1 cellular context compared by ENCODE assay signal in the genomic region with DNA sequence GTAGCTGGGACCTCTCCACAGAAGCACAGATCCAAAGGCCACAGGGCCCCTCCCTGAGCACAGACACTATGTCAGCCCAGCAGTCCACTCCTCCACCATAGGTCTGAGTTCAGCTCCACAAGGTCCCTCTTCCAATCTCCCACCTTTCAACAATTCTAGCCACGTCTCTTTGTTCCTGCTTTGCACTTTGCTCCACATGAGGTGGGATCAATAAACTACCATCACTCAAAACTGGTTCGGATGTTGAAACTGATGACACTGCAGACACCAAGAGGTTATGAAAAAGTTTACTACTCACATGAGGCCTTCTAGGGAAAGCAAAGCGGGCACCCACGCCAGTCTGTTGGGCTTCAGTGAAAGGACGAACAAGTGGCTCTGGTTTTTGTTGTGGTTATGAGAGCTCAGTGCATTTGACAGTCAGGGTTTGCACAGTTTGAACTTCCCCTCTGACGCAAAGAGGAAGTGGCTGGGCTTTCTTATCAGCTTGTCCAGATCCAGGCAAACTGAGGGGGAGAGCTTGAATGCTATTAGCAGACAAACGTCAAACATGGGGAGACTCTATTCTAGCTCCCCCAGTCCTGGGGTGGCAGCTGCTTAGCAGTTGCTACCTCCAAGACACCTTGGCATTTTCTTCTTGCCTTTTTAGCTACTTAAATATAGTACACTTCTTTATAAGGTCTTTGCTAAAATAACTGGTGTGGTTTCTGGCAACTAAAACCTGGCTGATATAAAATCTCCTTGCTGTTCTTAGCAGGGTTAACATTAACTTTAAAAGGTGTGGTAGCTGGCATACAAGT.
TF ChIP-seq lines count a peak whose summit lies in the region.

No MANE protein-coding gene starts in this region.

TF ChIP-seq in K562, 482 proteins besides CTCF, POLR2A, EP300 and RAD21 (continued from another document and continues in another):
- TF ChIP-seq, protein P1, sequence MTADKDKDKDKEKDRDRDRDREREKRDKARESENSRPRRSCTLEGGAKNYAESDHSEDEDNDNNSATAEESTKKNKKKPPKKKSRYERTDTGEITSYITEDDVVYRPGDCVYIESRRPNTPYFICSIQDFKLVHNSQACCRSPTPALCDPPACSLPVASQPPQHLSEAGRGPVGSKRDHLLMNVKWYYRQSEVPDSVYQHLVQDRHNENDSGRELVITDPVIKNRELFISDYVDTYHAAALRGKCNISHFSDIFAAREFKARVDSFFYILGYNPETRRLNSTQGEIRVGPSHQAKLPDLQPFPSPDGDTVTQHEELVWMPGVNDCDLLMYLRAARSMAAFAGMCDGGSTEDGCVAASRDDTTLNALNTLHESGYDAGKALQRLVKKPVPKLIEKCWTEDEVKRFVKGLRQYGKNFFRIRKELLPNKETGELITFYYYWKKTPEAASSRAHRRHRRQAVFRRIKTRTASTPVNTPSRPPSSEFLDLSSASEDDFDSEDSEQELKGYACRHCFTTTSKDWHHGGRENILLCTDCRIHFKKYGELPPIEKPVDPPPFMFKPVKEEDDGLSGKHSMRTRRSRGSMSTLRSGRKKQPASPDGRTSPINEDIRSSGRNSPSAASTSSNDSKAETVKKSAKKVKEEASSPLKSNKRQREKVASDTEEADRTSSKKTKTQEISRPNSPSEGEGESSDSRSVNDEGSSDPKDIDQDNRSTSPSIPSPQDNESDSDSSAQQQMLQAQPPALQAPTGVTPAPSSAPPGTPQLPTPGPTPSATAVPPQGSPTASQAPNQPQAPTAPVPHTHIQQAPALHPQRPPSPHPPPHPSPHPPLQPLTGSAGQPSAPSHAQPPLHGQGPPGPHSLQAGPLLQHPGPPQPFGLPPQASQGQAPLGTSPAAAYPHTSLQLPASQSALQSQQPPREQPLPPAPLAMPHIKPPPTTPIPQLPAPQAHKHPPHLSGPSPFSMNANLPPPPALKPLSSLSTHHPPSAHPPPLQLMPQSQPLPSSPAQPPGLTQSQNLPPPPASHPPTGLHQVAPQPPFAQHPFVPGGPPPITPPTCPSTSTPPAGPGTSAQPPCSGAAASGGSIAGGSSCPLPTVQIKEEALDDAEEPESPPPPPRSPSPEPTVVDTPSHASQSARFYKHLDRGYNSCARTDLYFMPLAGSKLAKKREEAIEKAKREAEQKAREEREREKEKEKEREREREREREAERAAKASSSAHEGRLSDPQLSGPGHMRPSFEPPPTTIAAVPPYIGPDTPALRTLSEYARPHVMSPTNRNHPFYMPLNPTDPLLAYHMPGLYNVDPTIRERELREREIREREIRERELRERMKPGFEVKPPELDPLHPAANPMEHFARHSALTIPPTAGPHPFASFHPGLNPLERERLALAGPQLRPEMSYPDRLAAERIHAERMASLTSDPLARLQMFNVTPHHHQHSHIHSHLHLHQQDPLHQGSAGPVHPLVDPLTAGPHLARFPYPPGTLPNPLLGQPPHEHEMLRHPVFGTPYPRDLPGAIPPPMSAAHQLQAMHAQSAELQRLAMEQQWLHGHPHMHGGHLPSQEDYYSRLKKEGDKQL (CRISPR knock-in tag; IDR thresholded peaks at IDR 0.05; ENCODE audit: borderline replicate concordance), result no peak
- TF ChIP-seq MCM5 (IDR thresholded peaks at IDR 0.05; ENCODE audit: low read depth), result no peak
- TF ChIP-seq, protein P2, sequence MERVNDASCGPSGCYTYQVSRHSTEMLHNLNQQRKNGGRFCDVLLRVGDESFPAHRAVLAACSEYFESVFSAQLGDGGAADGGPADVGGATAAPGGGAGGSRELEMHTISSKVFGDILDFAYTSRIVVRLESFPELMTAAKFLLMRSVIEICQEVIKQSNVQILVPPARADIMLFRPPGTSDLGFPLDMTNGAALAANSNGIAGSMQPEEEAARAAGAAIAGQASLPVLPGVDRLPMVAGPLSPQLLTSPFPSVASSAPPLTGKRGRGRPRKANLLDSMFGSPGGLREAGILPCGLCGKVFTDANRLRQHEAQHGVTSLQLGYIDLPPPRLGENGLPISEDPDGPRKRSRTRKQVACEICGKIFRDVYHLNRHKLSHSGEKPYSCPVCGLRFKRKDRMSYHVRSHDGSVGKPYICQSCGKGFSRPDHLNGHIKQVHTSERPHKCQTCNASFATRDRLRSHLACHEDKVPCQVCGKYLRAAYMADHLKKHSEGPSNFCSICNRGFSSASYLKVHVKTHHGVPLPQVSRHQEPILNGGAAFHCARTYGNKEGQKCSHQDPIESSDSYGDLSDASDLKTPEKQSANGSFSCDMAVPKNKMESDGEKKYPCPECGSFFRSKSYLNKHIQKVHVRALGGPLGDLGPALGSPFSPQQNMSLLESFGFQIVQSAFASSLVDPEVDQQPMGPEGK (CRISPR knock-in tag; IDR thresholded peaks at IDR 0.05; ENCODE audit: borderline replicate concordance), result peak; percentile 81; the same call in 1 of the 2 replicates
- TF ChIP-seq ZNF79 (CRISPR knock-in tag; IDR thresholded peaks at IDR 0.05; ENCODE audit: low read depth), result no peak
- TF ChIP-seq KDM4B (IDR thresholded peaks at IDR 0.05; ENCODE audit: borderline replicate concordance in 2 of 2, low read depth in 1 of 2), result 0 out of 4 replicates have a peak, but pooled peaks of 1 of the 2 experiments have one; percentile 72
- TF ChIP-seq MEIS2 (IDR thresholded peaks at IDR 0.05; ENCODE audit: partially characterized antibody), result peak; percentile 93
- peak; percentile 97 for TF ChIP-seq SOX6 (IDR thresholded peaks at IDR 0.05)
- TF ChIP-seq, protein P3, sequence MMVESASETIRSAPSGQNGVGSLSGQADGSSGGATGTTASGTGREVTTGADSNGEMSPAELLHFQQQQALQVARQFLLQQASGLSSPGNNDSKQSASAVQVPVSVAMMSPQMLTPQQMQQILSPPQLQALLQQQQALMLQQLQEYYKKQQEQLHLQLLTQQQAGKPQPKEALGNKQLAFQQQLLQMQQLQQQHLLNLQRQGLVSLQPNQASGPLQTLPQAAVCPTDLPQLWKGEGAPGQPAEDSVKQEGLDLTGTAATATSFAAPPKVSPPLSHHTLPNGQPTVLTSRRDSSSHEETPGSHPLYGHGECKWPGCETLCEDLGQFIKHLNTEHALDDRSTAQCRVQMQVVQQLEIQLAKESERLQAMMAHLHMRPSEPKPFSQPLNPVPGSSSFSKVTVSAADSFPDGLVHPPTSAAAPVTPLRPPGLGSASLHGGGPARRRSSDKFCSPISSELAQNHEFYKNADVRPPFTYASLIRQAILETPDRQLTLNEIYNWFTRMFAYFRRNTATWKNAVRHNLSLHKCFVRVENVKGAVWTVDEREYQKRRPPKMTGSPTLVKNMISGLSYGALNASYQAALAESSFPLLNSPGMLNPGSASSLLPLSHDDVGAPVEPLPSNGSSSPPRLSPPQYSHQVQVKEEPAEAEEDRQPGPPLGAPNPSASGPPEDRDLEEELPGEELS (CRISPR knock-in tag; IDR thresholded peaks at IDR 0.05; ENCODE audit: borderline replicate concordance), result peak; percentile 53; the same call in 1 of the 2 replicates
- no peak for TF ChIP-seq ZNF184 (CRISPR knock-in tag; IDR thresholded peaks at IDR 0.05)
- TF ChIP-seq MXI1 (IDR thresholded peaks at IDR 0.05; ENCODE audit: low read depth, low read length), result peak; percentile 74
- TF ChIP-seq RCOR1 (IDR thresholded peaks at IDR 0.05; ENCODE audit: borderline replicate concordance in 1 of 2, low read depth in 2 of 2, low read length in 2 of 2), result peak; percentile 92 to 98; a peak in 3 of 4 replicates
- TF ChIP-seq KLF10 (CRISPR knock-in tag; IDR thresholded peaks at IDR 0.05), result no peak
- peak; percentile 97 for TF ChIP-seq CCNT2 (IDR thresholded peaks at IDR 0.05; ENCODE audit: borderline replicate concordance, extremely low read depth, insufficient read length, low read depth, low read length)
- no peak for TF ChIP-seq WHSC1 (IDR thresholded peaks at IDR 0.05; ENCODE audit: low read length)
- TF ChIP-seq CBX2 (IDR thresholded peaks at IDR 0.05; ENCODE audit: insufficient read depth, low read length, poor library complexity, severe bottlenecking), result no peak
- TF ChIP-seq MBD2 (IDR thresholded peaks at IDR 0.05; ENCODE audit: borderline replicate concordance, low read depth), result peak; percentile 96
- TF ChIP-seq ILF3 (IDR thresholded peaks at IDR 0.05; ENCODE audit: borderline replicate concordance), result peak; percentile 61; the same call in 1 of the 2 replicates
- no peak for TF ChIP-seq ZNF436 (CRISPR knock-in tag; IDR thresholded peaks at IDR 0.05)
- TF ChIP-seq BCL6 (CRISPR knock-in tag; IDR thresholded peaks at IDR 0.05), result 0 out of 2 replicates have a peak, but pooled peaks have one; percentile 31
- TF ChIP-seq CXXC5 (CRISPR knock-in tag; IDR thresholded peaks at IDR 0.05), result peak; percentile 87
- peak; percentile 8; the same call in 1 of the 2 replicates for TF ChIP-seq DMBX1 (CRISPR knock-in tag; IDR thresholded peaks at IDR 0.05; ENCODE audit: borderline replicate concordance)
- TF ChIP-seq, protein P4, sequence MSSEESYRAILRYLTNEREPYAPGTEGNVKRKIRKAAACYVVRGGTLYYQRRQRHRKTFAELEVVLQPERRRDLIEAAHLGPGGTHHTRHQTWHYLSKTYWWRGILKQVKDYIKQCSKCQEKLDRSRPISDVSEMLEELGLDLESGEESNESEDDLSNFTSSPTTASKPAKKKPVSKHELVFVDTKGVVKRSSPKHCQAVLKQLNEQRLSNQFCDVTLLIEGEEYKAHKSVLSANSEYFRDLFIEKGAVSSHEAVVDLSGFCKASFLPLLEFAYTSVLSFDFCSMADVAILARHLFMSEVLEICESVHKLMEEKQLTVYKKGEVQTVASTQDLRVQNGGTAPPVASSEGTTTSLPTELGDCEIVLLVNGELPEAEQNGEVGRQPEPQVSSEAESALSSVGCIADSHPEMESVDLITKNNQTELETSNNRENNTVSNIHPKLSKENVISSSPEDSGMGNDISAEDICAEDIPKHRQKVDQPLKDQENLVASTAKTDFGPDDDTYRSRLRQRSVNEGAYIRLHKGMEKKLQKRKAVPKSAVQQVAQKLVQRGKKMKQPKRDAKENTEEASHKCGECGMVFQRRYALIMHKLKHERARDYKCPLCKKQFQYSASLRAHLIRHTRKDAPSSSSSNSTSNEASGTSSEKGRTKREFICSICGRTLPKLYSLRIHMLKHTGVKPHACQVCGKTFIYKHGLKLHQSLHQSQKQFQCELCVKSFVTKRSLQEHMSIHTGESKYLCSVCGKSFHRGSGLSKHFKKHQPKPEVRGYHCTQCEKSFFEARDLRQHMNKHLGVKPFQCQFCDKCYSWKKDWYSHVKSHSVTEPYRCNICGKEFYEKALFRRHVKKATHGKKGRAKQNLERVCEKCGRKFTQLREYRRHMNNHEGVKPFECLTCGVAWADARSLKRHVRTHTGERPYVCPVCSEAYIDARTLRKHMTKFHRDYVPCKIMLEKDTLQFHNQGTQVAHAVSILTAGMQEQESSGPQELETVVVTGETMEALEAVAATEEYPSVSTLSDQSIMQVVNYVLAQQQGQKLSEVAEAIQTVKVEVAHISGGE (CRISPR knock-in tag; IDR thresholded peaks at IDR 0.05), result peak in 1 of 3 experiments; percentile 75; a peak in 2 of 6 replicates
- TF ChIP-seq DPF2 (IDR thresholded peaks at IDR 0.05), result peak; percentile 99
- TF ChIP-seq CREB1 (IDR thresholded peaks at IDR 0.05), result peak; percentile 90
- TF ChIP-seq CREB1 (CRISPR knock-in tag; IDR thresholded peaks at IDR 0.05), result peak; percentile 79
- TF ChIP-seq OTX1 (CRISPR knock-in tag; IDR thresholded peaks at IDR 0.05), result 0 out of 2 replicates have a peak, but pooled peaks have one; percentile 13
- peak; percentile 53 for TF ChIP-seq PHF8 (IDR thresholded peaks at IDR 0.05; ENCODE audit: borderline replicate concordance, low read length)
- peak; percentile 99 for TF ChIP-seq SMARCA4 (IDR thresholded peaks at IDR 0.05)
- peak; percentile 76 for TF ChIP-seq SAP30 (IDR thresholded peaks at IDR 0.05; ENCODE audit: borderline replicate concordance, insufficient read depth, low read depth, low read length, poor library complexity, severe bottlenecking)
- TF ChIP-seq ZNF224 (CRISPR knock-in tag; IDR thresholded peaks at IDR 0.05), result peak; percentile 64; the same call in 1 of the 2 replicates
- TF ChIP-seq, protein P5, sequence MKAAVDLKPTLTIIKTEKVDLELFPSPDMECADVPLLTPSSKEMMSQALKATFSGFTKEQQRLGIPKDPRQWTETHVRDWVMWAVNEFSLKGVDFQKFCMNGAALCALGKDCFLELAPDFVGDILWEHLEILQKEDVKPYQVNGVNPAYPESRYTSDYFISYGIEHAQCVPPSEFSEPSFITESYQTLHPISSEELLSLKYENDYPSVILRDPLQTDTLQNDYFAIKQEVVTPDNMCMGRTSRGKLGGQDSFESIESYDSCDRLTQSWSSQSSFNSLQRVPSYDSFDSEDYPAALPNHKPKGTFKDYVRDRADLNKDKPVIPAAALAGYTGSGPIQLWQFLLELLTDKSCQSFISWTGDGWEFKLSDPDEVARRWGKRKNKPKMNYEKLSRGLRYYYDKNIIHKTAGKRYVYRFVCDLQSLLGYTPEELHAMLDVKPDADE (conservative IDR thresholded peaks at IDR 0.05; ENCODE audit: control insufficient read depth, low read depth, low read length), result peak; percentile 92
- TF ChIP-seq ASH1L (IDR thresholded peaks at IDR 0.05; ENCODE audit: borderline replicate concordance, low read depth, partially characterized antibody), result no peak
- no peak for TF ChIP-seq ZNF57 (CRISPR knock-in tag; IDR thresholded peaks at IDR 0.05)
- peak; percentile 98 for TF ChIP-seq CBFA2T3 (IDR thresholded peaks at IDR 0.05)
- TF ChIP-seq, protein P6, sequence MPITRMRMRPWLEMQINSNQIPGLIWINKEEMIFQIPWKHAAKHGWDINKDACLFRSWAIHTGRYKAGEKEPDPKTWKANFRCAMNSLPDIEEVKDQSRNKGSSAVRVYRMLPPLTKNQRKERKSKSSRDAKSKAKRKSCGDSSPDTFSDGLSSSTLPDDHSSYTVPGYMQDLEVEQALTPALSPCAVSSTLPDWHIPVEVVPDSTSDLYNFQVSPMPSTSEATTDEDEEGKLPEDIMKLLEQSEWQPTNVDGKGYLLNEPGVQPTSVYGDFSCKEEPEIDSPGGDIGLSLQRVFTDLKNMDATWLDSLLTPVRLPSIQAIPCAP (CRISPR knock-in tag; IDR thresholded peaks at IDR 0.05; ENCODE audit: borderline replicate concordance), result no peak
- no peak; the same call in 1 of the 2 replicates for TF ChIP-seq EZH2 (IDR thresholded peaks at IDR 0.05; ENCODE audit: borderline replicate concordance, low read depth, low read length)
- TF ChIP-seq GABPA (tag; conservative IDR thresholded peaks at IDR 0.05; ENCODE audit: low read depth), result peak; percentile 89
- TF ChIP-seq ATF1 (CRISPR knock-in tag; IDR thresholded peaks at IDR 0.05), result no peak
- TF ChIP-seq ATF1 (tag; IDR thresholded peaks at IDR 0.05), result peak; percentile 97
- peak; percentile 98 for TF ChIP-seq TCF3 (CRISPR knock-in tag; IDR thresholded peaks at IDR 0.05)
- no peak for TF ChIP-seq KAT8 (IDR thresholded peaks at IDR 0.05; ENCODE audit: low read depth)
- TF ChIP-seq GATAD2A (IDR thresholded peaks at IDR 0.05), result peak; percentile 98
- peak; percentile 87; the same call in 1 of the 2 replicates for TF ChIP-seq PYGO2 (tag; IDR thresholded peaks at IDR 0.05)
- TF ChIP-seq, protein P7, sequence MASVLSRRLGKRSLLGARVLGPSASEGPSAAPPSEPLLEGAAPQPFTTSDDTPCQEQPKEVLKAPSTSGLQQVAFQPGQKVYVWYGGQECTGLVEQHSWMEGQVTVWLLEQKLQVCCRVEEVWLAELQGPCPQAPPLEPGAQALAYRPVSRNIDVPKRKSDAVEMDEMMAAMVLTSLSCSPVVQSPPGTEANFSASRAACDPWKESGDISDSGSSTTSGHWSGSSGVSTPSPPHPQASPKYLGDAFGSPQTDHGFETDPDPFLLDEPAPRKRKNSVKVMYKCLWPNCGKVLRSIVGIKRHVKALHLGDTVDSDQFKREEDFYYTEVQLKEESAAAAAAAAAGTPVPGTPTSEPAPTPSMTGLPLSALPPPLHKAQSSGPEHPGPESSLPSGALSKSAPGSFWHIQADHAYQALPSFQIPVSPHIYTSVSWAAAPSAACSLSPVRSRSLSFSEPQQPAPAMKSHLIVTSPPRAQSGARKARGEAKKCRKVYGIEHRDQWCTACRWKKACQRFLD (CRISPR knock-in tag; IDR thresholded peaks at IDR 0.05), result peak; percentile 50; the same call in 1 of the 2 replicates
- peak; percentile 87 for TF ChIP-seq MTA1 (IDR thresholded peaks at IDR 0.05; ENCODE audit: borderline replicate concordance)
